ENCODE assay signal across 20 cellular contexts in the genomic region with DNA sequence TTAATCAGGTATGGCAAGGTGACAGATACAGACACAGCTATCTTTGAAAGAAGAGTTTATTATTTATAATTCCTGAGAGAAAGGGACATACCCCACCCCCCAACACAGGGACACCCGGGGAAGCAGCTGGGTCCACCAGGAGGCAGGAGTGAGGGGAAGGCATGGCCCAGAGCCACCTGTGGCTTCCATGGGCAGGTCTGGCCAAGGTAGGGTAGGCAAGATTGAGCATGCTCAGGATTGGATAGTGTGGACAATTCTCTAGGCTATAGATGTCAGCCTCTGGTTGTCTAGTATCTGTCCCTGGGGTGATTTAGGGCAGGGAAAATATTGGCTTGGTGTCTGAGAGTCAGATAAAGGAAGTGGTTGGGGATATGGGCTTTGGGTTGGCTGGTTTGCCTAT. TPM values are rescaled to one million over a fixed set of nuclear protein-coding genes. Genes with fewer than 3 reads are reported as not detected.
A peak's percentile ranks its signal among the peaks of the same experiment; 100 is the strongest.
DNase-seq lines count a peak whose midpoint lies in the region; ATAC-seq, FAIRE-seq and TF ChIP-seq lines count a peak whose summit lies in the region.
"Had no signal": no experiment of that assay in that cellular context is flagged by ENCODE, and none has a peak within 500 bp of the region (broad histone marks: within the 10 kb centered on the region; RNA-seq: fewer than 3 reads in every experiment).

No MANE protein-coding gene starts in this region.

- no peak overlapping the region for H3K4ac ChIP-seq in H1 (replicated peaks; ENCODE audit: insufficient read length, low read depth, low read length)

- no peaks in the 10 kb centered on the region for H3K79me2 ChIP-seq in H1 (ENCODE audit: control insufficient read depth in 1 of 2, insufficient read depth in 2 of 2, low read length in 2 of 2)

- H3K4me2 ChIP-seq in H1 (ENCODE audit: insufficient read depth in 1 of 2, low read depth in 2 of 2, low read length in 2 of 2): no peak overlapping the region
- H3K4me2 ChIP-seq: BLaER1, PC-9 had no signal

- H3K27me3 Mint-ChIP-seq in naive thymus-derived CD8-positive, alpha-beta T cell: peaks cover 0 to 8% (median 4%) of the 10 kb centered on the region in 5 donors

- H3K27ac Mint-ChIP-seq in naive thymus-derived CD8-positive, alpha-beta T cell: peak overlapping the region in 1 of 10 donors; percentile 20

- POLR2A ChIA-PET in H1 (lab: Charles Lee; ENCODE audit: partially characterized antibody): interaction anchor here (1.0 kb wide), 1 partner anchor 12 kb away, joined by 3 read pairs; no protein-coding TSS in a partner anchor
- POLR2A ChIA-PET in naive thymus-derived CD8-positive, alpha-beta T cell (lab: Charles Lee): interaction anchor here (0.8 kb wide), 1 partner anchor 11 kb away, joined by 5 read pairs; no protein-coding TSS in a partner anchor

- no peak; a peak in 1 of 4 replicates for TF ChIP-seq RAD21 in H1 (IDR thresholded peaks at IDR 0.05 in 1 of 2, conservative IDR thresholded peaks at IDR 0.05 in 1 of 2; ENCODE audit: low read depth in 2 of 2, low read length in 2 of 2)

- no peak overlapping the region for H4K91ac ChIP-seq in H1 (replicated peaks; ENCODE audit: insufficient read length, low read length)

- TF ChIP-seq EP300 in H1 (IDR thresholded peaks at IDR 0.05; ENCODE audit: borderline replicate concordance in 1 of 2, low read depth in 2 of 2, low read length in 2 of 2): no peak

- H3K9ac ChIP-seq in H1 (replicated peaks in 1 of 4; ENCODE audit: extremely low read depth in 1 of 4, low read depth in 3 of 4, low read length in 3 of 4): no peak overlapping the region
- H3K9ac ChIP-seq: BLaER1 had no signal

- FAIRE-seq in H1 (lab: Jason Lieb, UNC): no peak
- FAIRE-seq: A204.1, D721Med had no signal

- no peak overlapping the region for H3K23ac ChIP-seq in H1 (ENCODE audit: insufficient read length)

- TF ChIP-seq POLR2A in H1 (IDR thresholded peaks at IDR 0.05; ENCODE audit: control extremely low read depth in 1 of 2, low read depth in 2 of 2, low read length in 2 of 2): no peak

- H2BK20ac ChIP-seq in H1 (ENCODE audit: low read length): no peak overlapping the region

- H3K9me3 Mint-ChIP-seq in naive thymus-derived CD8-positive, alpha-beta T cell: no peaks in the 10 kb centered on the region
- H3K9me3 Mint-ChIP-seq: CD8-positive, alpha-beta memory T cell had no signal

- H4K8ac ChIP-seq in H1 (ENCODE audit: extremely low read depth, insufficient read depth, low read length): no peak overlapping the region

- no peak overlapping the region for H4K5ac ChIP-seq in H1 (ENCODE audit: insufficient read length, low read depth, low read length)

- DNase-seq in activated effector memory CD4-positive, alpha-beta T cell treated with anti-CD3 and anti-CD28 coated beads, Interleukin-2, amount 50 U/mL, for 16 hours: peak; percentile 28
- no peak for DNase-seq in activated effector memory CD4-positive, alpha-beta T cell treated with Interleukin-2 at 50 U/mL for 16 hours
- DNase-seq in NCI-H69 (lab: John Stamatoyannopoulos, UW): peak; percentile 47
- no peak for DNase-seq in H1 (ENCODE audit: low read depth in 1 of 2, low spot score in 2 of 2)
- peak; percentile 2 for DNase-seq in sciatic nerve (ENCODE audit: low spot score)
- no peak for DNase-seq in naive thymus-derived CD8-positive, alpha-beta T cell
- DNase-seq in activated naive CD4-positive, alpha-beta T cell treated with anti-CD3 and anti-CD28 coated beads, Interleukin-2, amount 50 U/mL, for 16 hours: no peak
- DNase-seq: CD8-positive, alpha-beta memory T cell; DMS79; Karpas-422; MM.1S; NCI-H1105 treated with DMSO at 0.1 percent for 48 hours; NCI-H187; NCI-H345; PC-9; SJCRH30 had no signal

- no peaks in the 10 kb centered on the region for H3K36me3 ChIP-seq in H1 (ENCODE audit: control insufficient read depth in 2 of 4, insufficient read depth in 4 of 4, low read length in 3 of 4)
- H3K36me3 ChIP-seq: BLaER1, SJCRH30 had no signal

- H3K36me3 Mint-ChIP-seq in naive thymus-derived CD8-positive, alpha-beta T cell: no peaks in the 10 kb centered on the region
- H3K36me3 Mint-ChIP-seq: CD8-positive, alpha-beta memory T cell had no signal

- peaks cover 0 to 7% (median 2%) of the 10 kb centered on the region in 4 experiments; a peak in 2 of 7 replicates for H3K4me1 ChIP-seq in H1 (replicated peaks in 1 of 4; ENCODE audit: control insufficient read depth in 3 of 4, insufficient read depth in 4 of 4, low read length in 3 of 4)
- H3K4me1 ChIP-seq: SJCRH30 had no signal

- no peak overlapping the region for H3K27ac ChIP-seq in H1 (ENCODE audit: low read depth, low read length)
- H3K27ac ChIP-seq: BLaER1, PC-9, SJCRH30 had no signal

- no peak for ATAC-seq in sciatic nerve
- ATAC-seq in naive thymus-derived CD8-positive, alpha-beta T cell: no peak
- no peak for ATAC-seq in HG03108 (IDR thresholded peaks at IDR 0.05; ENCODE audit: unreplicated experiment)

- no peak overlapping the region for H3K56ac ChIP-seq in H1 (replicated peaks; ENCODE audit: insufficient read length, low read depth, low read length)

- no peak overlapping the region for H2BK5ac ChIP-seq in H1 (ENCODE audit: low read depth, low read length)

- peaks cover 10 to 33% (median 18%) of the 10 kb centered on the region in 4 donors for H3K4me1 Mint-ChIP-seq in naive thymus-derived CD8-positive, alpha-beta T cell

- peak in 2 of 3 experiments; percentile 13 to 44; a peak in 2 of 4 replicates for TF ChIP-seq CTCF in H1 (IDR thresholded peaks at IDR 0.05; ENCODE audit: control extremely low read depth in 1 of 3, insufficient read depth in 1 of 3, low read depth in 1 of 3, low read length in 3 of 3)

- H3K27me3 ChIP-seq in H1 (replicated peaks in 1 of 4; ENCODE audit: control insufficient read depth in 3 of 4, extremely low read depth in 1 of 4, insufficient read depth in 3 of 4, low read length in 3 of 4): no peaks in the 10 kb centered on the region; a peak in 1 of 7 replicates
- H3K27me3 ChIP-seq: BLaER1, SJCRH30 had no signal

- intact Hi-C loops in sciatic nerve (cut with DNase I): no loop called here

- no peak overlapping the region for H2AFZ ChIP-seq in H1 (ENCODE audit: low read length)
- H2AFZ ChIP-seq: PC-9 had no signal

- H2BK120ac ChIP-seq in H1 (replicated peaks; ENCODE audit: low read depth, low read length): no peak overlapping the region

- no peak overlapping the region for H3K14ac ChIP-seq in H1 (ENCODE audit: insufficient read length)

- no peak overlapping the region for H2AK5ac ChIP-seq in H1 (ENCODE audit: low read depth, low read length)

- no peak overlapping the region for H2BK15ac ChIP-seq in H1 (ENCODE audit: low read length)

- CTCF ChIA-PET in H1 (lab: Charles Lee; ENCODE audit: partially characterized antibody): interaction anchor here (0.9 to 2.1 kb wide), 10 partner anchors 10 to 163 kb away, joined by 3 to 7 read pairs (median 4); no protein-coding TSS in a partner anchor

- H3K4me3 Mint-ChIP-seq in naive thymus-derived CD8-positive, alpha-beta T cell: no peak overlapping the region
- H3K4me3 Mint-ChIP-seq: CD8-positive, alpha-beta memory T cell had no signal

- 64% methylated on average over 1 of the region's 1 CpG; no CpG with 5 or more reads in 1 of the 2 experiments for WGBS in H1 (ENCODE audit: extremely low coverage in 1 of 2, insufficient coverage in 1 of 2, insufficient read length in 1 of 2, insufficient replicate concordance in 2 of 2, low coverage in 1 of 2, low lambda C conversion rate in 2 of 2, missing lambda C conversion rate in 1 of 2), 2 experiments

- H3K79me1 ChIP-seq in H1 (ENCODE audit: low read depth, low read length): no peaks in the 10 kb centered on the region

- no peak overlapping the region for H2BK12ac ChIP-seq in H1 (ENCODE audit: low read depth, low read length)

- no peaks in the 10 kb centered on the region for H3K23me2 ChIP-seq in H1 (ENCODE audit: low read depth, low read length)

- no peak overlapping the region; the same call in 1 of the 2 replicates for H3K18ac ChIP-seq in H1 (ENCODE audit: extremely low read depth, low read length)

- H3K4me3 ChIP-seq in H1 (ENCODE audit: extremely low read depth in 1 of 4, insufficient read depth in 2 of 4, low read depth in 3 of 4, low read length in 4 of 4): no peak overlapping the region
- H3K4me3 ChIP-seq: BLaER1, PC-9, SJCRH30 had no signal

- H4K20me1 ChIP-seq in H1 (replicated peaks in 1 of 2; ENCODE audit: control insufficient read depth in 1 of 2, insufficient read depth in 2 of 2, low read length in 2 of 2): no peaks in the 10 kb centered on the region
- H4K20me1 ChIP-seq: BLaER1 had no signal

- H3K9me3 ChIP-seq in H1 (ENCODE audit: insufficient read depth in 2 of 2, low read depth in 1 of 2, low read length in 1 of 2): no peaks in the 10 kb centered on the region
- H3K9me3 ChIP-seq: BLaER1, SJCRH30 had no signal

RNA-seq across cellular contexts. Expression of a gene that starts 27.5 kb away (rescaled TPM):
- total RNA-seq in H1 (2021; fragmentation: NEBNext Ultra II Directional; extraction: Animal tissue kit (Norgen Biotek cat#: 25700)): not detected in 2 replicates
- polyA plus RNA-seq in H1 (2011; rRNA removed): not detected in 2 replicates
- not detected for polyA plus RNA-seq in H1 (2011; cell fraction: cytosol; rRNA removed)
- not detected for polyA plus RNA-seq in H1 (2011; cell fraction: nucleus; rRNA removed)
- polyA plus RNA-seq in H1 (2012, experiment 1 of 2): not detected in 4 replicates
- polyA plus RNA-seq in H1 (2012, experiment 2 of 2): not detected
- not detected for polyA plus RNA-seq in H1 (2013, experiment 1 of 2)
- not detected for polyA plus RNA-seq in H1 (2013, experiment 2 of 2)
- polyA minus RNA-seq in H1 (2011; rRNA and poly(A)+ RNA removed): not detected in 2 replicates
- polyA minus RNA-seq in H1 (2011; cell fraction: cytosol; rRNA and poly(A)+ RNA removed): not detected
- not detected for polyA minus RNA-seq in H1 (2011; cell fraction: nucleus; rRNA and poly(A)+ RNA removed)
- not detected for total RNA-seq in sciatic nerve
- total RNA-seq in naive thymus-derived CD8-positive, alpha-beta T cell: under 1 TPM; 0.70 to 0.91 TPM
- under 1 TPM; 0.15 to 0.68 (median 0.60) TPM for polyA plus RNA-seq in naive thymus-derived CD8-positive, alpha-beta T cell
- total RNA-seq: PC-9, SJCRH30 had no signal

RNA-seq across cellular contexts. Expression of a gene that starts 37.4 kb away (rescaled TPM):
- 0.58 and 0.69 TPM in 2 replicates for total RNA-seq in H1 (2021; fragmentation: NEBNext Ultra II Directional; extraction: Animal tissue kit (Norgen Biotek cat#: 25700))
- 0.11 and 0.13 TPM in 2 replicates for polyA plus RNA-seq in H1 (2011; rRNA removed)
- polyA plus RNA-seq in H1 (2011; cell fraction: cytosol; rRNA removed): 0.44 TPM
- 0.27 TPM for polyA plus RNA-seq in H1 (2011; cell fraction: nucleus; rRNA removed)
- polyA plus RNA-seq in H1 (2012, experiment 1 of 2): 0.42 to 0.68 TPM (median 0.60 TPM) in 3 of 4 replicates, not detected in the other
- polyA plus RNA-seq in H1 (2012, experiment 2 of 2): not detected
- polyA plus RNA-seq in H1 (2013, experiment 1 of 2): 0.28 TPM
- 0.13 TPM for polyA plus RNA-seq in H1 (2013, experiment 2 of 2)
- 0.32 and 0.88 TPM in 2 replicates for polyA minus RNA-seq in H1 (2011; rRNA and poly(A)+ RNA removed)
- not detected for polyA minus RNA-seq in H1 (2011; cell fraction: cytosol; rRNA and poly(A)+ RNA removed)
- polyA minus RNA-seq in H1 (2011; cell fraction: nucleus; rRNA and poly(A)+ RNA removed): 1.9 TPM
- total RNA-seq in sciatic nerve: not detected
- total RNA-seq in naive thymus-derived CD8-positive, alpha-beta T cell: not detected
- not detected for polyA plus RNA-seq in naive thymus-derived CD8-positive, alpha-beta T cell
- total RNA-seq: CD8-positive, alpha-beta memory T cell; SJCRH30 had no signal
- polyA plus RNA-seq: CD8-positive, alpha-beta memory T cell had no signal

RNA-seq across cellular contexts. Expression of a gene that starts 38.4 kb away (rescaled TPM):
- total RNA-seq in H1 (2021; fragmentation: NEBNext Ultra II Directional; extraction: Animal tissue kit (Norgen Biotek cat#: 25700)): 2.0 and 2.8 TPM in 2 replicates
- 4.1 and 4.9 TPM in 2 replicates for polyA plus RNA-seq in H1 (2011; rRNA removed)
- 5.6 TPM for polyA plus RNA-seq in H1 (2011; cell fraction: cytosol; rRNA removed)
- 8.7 TPM for polyA plus RNA-seq in H1 (2011; cell fraction: nucleus; rRNA removed)
- polyA plus RNA-seq in H1 (2012, experiment 1 of 2): 3.1 to 5.9 TPM (median 4.8 TPM) in 4 replicates
- 3.8 TPM for polyA plus RNA-seq in H1 (2012, experiment 2 of 2)
- 1.0 TPM for polyA plus RNA-seq in H1 (2013, experiment 1 of 2)
- polyA plus RNA-seq in H1 (2013, experiment 2 of 2): 1.2 TPM
- polyA minus RNA-seq in H1 (2011; rRNA and poly(A)+ RNA removed): 4.6 and 6.5 TPM in 2 replicates
- 4.6 TPM for polyA minus RNA-seq in H1 (2011; cell fraction: cytosol; rRNA and poly(A)+ RNA removed)
- 5.1 TPM for polyA minus RNA-seq in H1 (2011; cell fraction: nucleus; rRNA and poly(A)+ RNA removed)
- total RNA-seq in sciatic nerve: 2.9 TPM
- total RNA-seq in naive thymus-derived CD8-positive, alpha-beta T cell: not detected
- polyA plus RNA-seq in naive thymus-derived CD8-positive, alpha-beta T cell: not detected
- total RNA-seq: PC-9, SJCRH30 had no signal
- polyA plus RNA-seq: CD8-positive, alpha-beta memory T cell had no signal

Comparison
In these comparisons a context has a peak if more than half of its experiments do, and no peak if none do; other contexts are left out.
1. DNase-seq: peak in activated effector memory CD4-positive, alpha-beta T cell treated with anti-CD3 and anti-CD28 coated beads, Interleukin-2, amount 50 U/mL, for 16 hours (single experiment), NCI-H69 (single experiment) and sciatic nerve (single experiment); none in activated effector memory CD4-positive, alpha-beta T cell treated with Interleukin-2 at 50 U/mL for 16 hours (single experiment), H1 (0 of 2), naive thymus-derived CD8-positive, alpha-beta T cell (0 of 10) and activated naive CD4-positive, alpha-beta T cell treated with anti-CD3 and anti-CD28 coated beads, Interleukin-2, amount 50 U/mL, for 16 hours (single experiment).